In the genomic region with DNA sequence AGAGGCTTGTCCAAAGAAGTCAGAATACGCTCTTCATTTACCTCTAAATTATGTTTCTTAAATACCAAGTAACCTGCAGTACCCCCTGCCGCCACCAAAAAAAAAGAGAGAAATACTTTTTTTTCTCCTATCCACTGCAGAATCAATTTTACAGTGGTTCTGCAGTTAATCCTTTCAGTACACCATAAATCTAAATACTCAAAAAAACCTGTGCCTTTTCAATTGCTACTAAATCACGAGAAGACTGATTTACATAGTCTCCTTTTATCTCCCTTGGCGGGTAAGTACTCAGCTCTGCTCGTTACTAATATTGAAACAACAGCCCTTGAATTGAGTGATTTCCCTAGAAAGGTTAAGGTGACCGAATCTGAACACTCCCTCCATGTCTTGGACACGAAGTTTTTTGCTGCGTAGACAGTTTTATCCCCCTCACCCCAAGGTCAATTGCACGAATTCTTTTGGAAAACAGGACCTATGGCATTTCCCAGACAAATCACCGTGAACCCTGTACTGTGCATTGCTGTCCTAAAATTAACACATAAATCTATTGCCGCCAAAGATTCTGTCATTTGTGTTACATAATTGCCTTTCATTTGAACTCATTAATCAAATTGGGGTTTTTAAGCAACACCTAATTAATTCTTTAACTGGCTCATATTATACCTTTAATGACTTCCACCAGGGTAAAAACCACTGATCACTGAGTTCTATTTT, we compare ENCODE assay signal across 8 cellular contexts. TPM values are rescaled to one million over a fixed set of nuclear protein-coding genes. Genes with fewer than 3 reads are reported as not detected.
DNase-seq lines count a peak whose midpoint lies in the region; ATAC-seq and TF ChIP-seq lines count a peak whose summit lies in the region.

No MANE protein-coding gene starts in this region.

- peaks cover 2% of the 10 kb centered on the region for H3K9me3 ChIP-seq in trophoblast cell (ENCODE audit: insufficient read depth, low read depth, low read length)

- peak; percentile 25 for ATAC-seq in HG03095 (IDR thresholded peaks at IDR 0.05; ENCODE audit: unreplicated experiment)

- TF ChIP-seq CTCF in epithelial cell of proximal tubule (conservative IDR thresholded peaks at IDR 0.05; ENCODE audit: low read depth, low read length), result peak; percentile 42
- TF ChIP-seq CTCF in progenitor cell of endocrine pancreas (IDR thresholded peaks at IDR 0.05; ENCODE audit: unreplicated experiment), result peak; percentile 60

- H4K12ac ChIP-seq in trophoblast cell (ENCODE audit: low read depth, low read length), result no peak overlapping the region

- peaks cover 5 to 12% of the 10 kb centered on the region in 2 experiments for H3K4me1 ChIP-seq in trophoblast cell (ENCODE audit: control insufficient read depth in 1 of 2, insufficient read depth in 2 of 2, low read length in 2 of 2)

- H3K4me3 Mint-ChIP-seq in progenitor cell of endocrine pancreas (ENCODE audit: low read depth), result peak overlapping the region; percentile 85

- no peak overlapping the region for H2BK5ac ChIP-seq in trophoblast cell (ENCODE audit: low read depth, low read length, poor library complexity)

- no peaks in the 10 kb centered on the region for H3K9me3 Mint-ChIP-seq in progenitor cell of endocrine pancreas (ENCODE audit: low read depth)

- no peak overlapping the region for H3K9ac ChIP-seq in trophoblast cell (ENCODE audit: low read length)

- H2AFZ ChIP-seq in trophoblast cell (ENCODE audit: insufficient read depth, low read length, poor library complexity), result no peak overlapping the region

- no peak overlapping the region for H3K18ac ChIP-seq in trophoblast cell (ENCODE audit: low read length)

- no peak overlapping the region for H2BK120ac ChIP-seq in trophoblast cell (ENCODE audit: insufficient read depth, low read length, poor library complexity)

- H2AK5ac ChIP-seq in trophoblast cell (ENCODE audit: low read length), result no peak overlapping the region

- H3K4me2 ChIP-seq in trophoblast cell (ENCODE audit: low read length), result no peak overlapping the region

- no peaks in the 10 kb centered on the region for H3K36me3 ChIP-seq in trophoblast cell (ENCODE audit: control insufficient read depth in 1 of 2, insufficient read depth in 2 of 2, low read length in 2 of 2)

- no peak overlapping the region for H3K23ac ChIP-seq in trophoblast cell (ENCODE audit: low read length)

- peaks cover 7% of the 10 kb centered on the region for H3K79me2 ChIP-seq in trophoblast cell (ENCODE audit: control insufficient read depth, insufficient read depth, low read length, poor library complexity)

- peaks cover 15% of the 10 kb centered on the region for H3K4me1 Mint-ChIP-seq in progenitor cell of endocrine pancreas (ENCODE audit: low read depth)

- peaks cover 2% of the 10 kb centered on the region for H3K27me3 ChIP-seq in trophoblast cell (ENCODE audit: insufficient read depth, low read length)

- H4K8ac ChIP-seq in trophoblast cell (ENCODE audit: low read depth, low read length), result no peak overlapping the region

- H3K4ac ChIP-seq in trophoblast cell (ENCODE audit: low read depth, low read length), result no peak overlapping the region

- H3K14ac ChIP-seq in trophoblast cell (ENCODE audit: low read length), result no peak overlapping the region

- no peak overlapping the region for H3K27ac ChIP-seq in trophoblast cell (ENCODE audit: low read depth, low read length)

- no peak overlapping the region for H3K27ac Mint-ChIP-seq in progenitor cell of endocrine pancreas

- no peak overlapping the region for H4K91ac ChIP-seq in trophoblast cell (ENCODE audit: low read depth, low read length)

- DNase-seq in stimulated activated CD4-positive, alpha-beta T cell treated with anti-CD3 and anti-CD28 coated beads, Interleukin-4, amount 100 ng/mL, for 24 hours, result peak; percentile 26
- no peak for DNase-seq in stimulated activated CD4-positive, alpha-beta T cell treated with anti-CD3 and anti-CD28 coated beads, Interleukin-12 subunit alpha, Interleukin-12 subunit beta, amount 100 ng/mL, for 4 hours
- DNase-seq in T follicular helper cell (ENCODE audit: low read depth), result peak; percentile 22
- DNase-seq in epithelial cell of proximal tubule (ENCODE audit: low read depth), result no peak
- DNase-seq in progenitor cell of endocrine pancreas (ENCODE audit: low spot score, unreplicated experiment), result no peak
- no peak for DNase-seq in NCI-H2227 treated with DMSO at 0.1 percent for 48 hours (lab: John Stamatoyannopoulos, UW)
- no peak for DNase-seq in trophoblast cell

- peaks cover 15% of the 10 kb centered on the region for H3K79me1 ChIP-seq in trophoblast cell (ENCODE audit: low read length)

- peaks cover 49% of the 10 kb centered on the region for H3K27me3 Mint-ChIP-seq in progenitor cell of endocrine pancreas

- no CpG with 5 or more reads among the region's 11 CpGs for WGBS in trophoblast cell (ENCODE audit: extremely low coverage, insufficient coverage, insufficient read length)

- no peaks in the 10 kb centered on the region for H3K36me3 Mint-ChIP-seq in progenitor cell of endocrine pancreas (ENCODE audit: insufficient read depth)

- H3K4me3 ChIP-seq in epithelial cell of proximal tubule (ENCODE audit: low read depth, low read length), result peak overlapping the region; percentile 87
- no peak overlapping the region for H3K4me3 ChIP-seq in trophoblast cell (ENCODE audit: low read depth, low read length)

- no peak overlapping the region for H2BK12ac ChIP-seq in trophoblast cell (ENCODE audit: low read length)

RNA-seq across cellular contexts. Expression of gene VIM, which starts 0.5 kb away (rescaled TPM):
- total RNA-seq in epithelial cell of proximal tubule (4,845 and 5,023 TPM in 2 replicates), progenitor cell of endocrine pancreas (172 and 261 TPM in 2 replicates)
- polyA plus RNA-seq in trophoblast cell (2013), result 408 and 429 TPM in 2 replicates

RNA-seq across cellular contexts. Expression of gene TRDMT1, which starts 26.1 kb away (rescaled TPM):
- total RNA-seq in epithelial cell of proximal tubule (3.1 and 4.6 TPM in 2 replicates), progenitor cell of endocrine pancreas (10.4 and 14.3 TPM in 2 replicates)
- 2.7 and 3.1 TPM in 2 replicates for polyA plus RNA-seq in trophoblast cell (2013)

Comparison
In these comparisons a context has a peak if more than half of its experiments do, and no peak if none do; other contexts are left out.
1. DNase-seq: peak in stimulated activated CD4-positive, alpha-beta T cell treated with anti-CD3 and anti-CD28 coated beads, Interleukin-4, amount 100 ng/mL, for 24 hours (single experiment) and T follicular helper cell (single experiment); none in stimulated activated CD4-positive, alpha-beta T cell treated with anti-CD3 and anti-CD28 coated beads, Interleukin-12 subunit alpha, Interleukin-12 subunit beta, amount 100 ng/mL, for 4 hours (single experiment), epithelial cell of proximal tubule (single experiment), progenitor cell of endocrine pancreas (single experiment), NCI-H2227 treated with DMSO at 0.1 percent for 48 hours (single experiment) and trophoblast cell (0 of 2).
2. RNA of gene VIM, which starts 0.5 kb away (total RNA-seq): 4,845 to 5,023 TPM in epithelial cell of proximal tubule; 172 to 261 TPM in progenitor cell of endocrine pancreas; every median in the first group is over 10 times any median in the second.